16 cellular contexts compared by ENCODE assay signal in the genomic region with DNA sequence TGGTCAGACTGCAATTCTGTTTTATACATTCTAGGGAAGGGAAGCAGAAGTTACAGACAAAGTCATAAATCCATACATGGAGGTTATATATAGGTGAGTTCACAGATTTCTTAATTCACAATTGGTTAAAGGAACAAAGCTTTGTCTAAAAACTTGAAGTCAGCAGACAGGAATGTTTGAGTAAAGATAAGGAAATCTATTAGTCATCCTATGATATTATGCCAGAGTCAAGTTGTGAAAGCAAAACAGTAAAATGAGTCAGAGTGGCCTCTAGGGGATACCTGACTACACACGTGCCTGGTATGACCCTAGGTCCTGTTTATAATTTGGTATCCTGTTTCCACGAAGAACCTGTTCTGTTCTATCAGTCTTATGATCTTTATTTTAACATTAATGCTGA. TPM values are rescaled to one million over a fixed set of nuclear protein-coding genes. Genes with fewer than 3 reads are reported as not detected.
DNase-seq lines count a peak whose midpoint lies in the region; ATAC-seq and TF ChIP-seq lines count a peak whose summit lies in the region.
"Had no signal": no experiment of that assay in that cellular context is flagged by ENCODE, and none has a peak within 500 bp of the region (broad histone marks: within the 10 kb centered on the region; RNA-seq: fewer than 3 reads in every experiment).

No MANE protein-coding gene starts in this region.

- no peaks in the 10 kb centered on the region for H4K20me1 ChIP-seq in OCI-LY3 (ENCODE audit: insufficient read depth, low read length)

- no peak overlapping the region for H2BK15ac ChIP-seq in mesendoderm (replicated peaks; ENCODE audit: low read depth)

- no peaks in the 10 kb centered on the region for H3K79me2 ChIP-seq in OCI-LY3 (ENCODE audit: low read length)
- no peaks in the 10 kb centered on the region for H3K79me2 ChIP-seq in mesendoderm (ENCODE audit: control insufficient read depth, insufficient read depth, low read length)

- no peak overlapping the region for H3K23ac ChIP-seq in mesendoderm (ENCODE audit: low read length)

- DNase-seq in ELF-1 (ENCODE audit: low read depth, low spot score) (peak; percentile 2), dermis blood vessel endothelial cell (peak; percentile 83), mesendoderm (peak; percentile 60), NCI-H1930 (lab: John Stamatoyannopoulos, UW) (no peak), A673 (ENCODE audit: low spot score) (no peak)
- DNase-seq: AML-193; caudate nucleus; GOT3; NCI-H69; stimulated activated naive CD4-positive, alpha-beta T cell treated with Interleukin-2 at 50 U/mL for 16 hours had no signal

- no peak overlapping the region for H2AFZ ChIP-seq in OCI-LY3 (ENCODE audit: low read depth, low read length)

- no peaks in the 10 kb centered on the region for H3K9me3 ChIP-seq in OCI-LY3 (ENCODE audit: insufficient read depth, low read length)
- no peaks in the 10 kb centered on the region for H3K9me3 ChIP-seq in A673 (ENCODE audit: low read depth, low read length, poor library complexity, severe bottlenecking)
- H3K9me3 ChIP-seq: esophagus muscularis mucosa, right atrium auricular region, SJSA1 had no signal

- CTCF ChIA-PET in A673 (lab: Charles Lee): no interaction called here

- no peak overlapping the region for H4K5ac ChIP-seq in mesendoderm (ENCODE audit: low read length)

- POLR2A ChIA-PET in A673 (lab: Charles Lee; ENCODE audit: low non-redundant PET): no interaction called here

- H3K4me2 ChIP-seq in OCI-LY3 (ENCODE audit: low read length) (peak overlapping the region; percentile 9; the same call in 1 of the 2 replicates), mesendoderm (ENCODE audit: low read length) (no peak overlapping the region)

- H3K27ac ChIP-seq in OCI-LY3 (ENCODE audit: low read length) (no peak overlapping the region), mesendoderm (ENCODE audit: low read depth, low read length) (no peak overlapping the region), A673 (ENCODE audit: low read depth, low read length, poor library complexity, severe bottlenecking) (no peak overlapping the region)
- H3K27ac ChIP-seq: esophagus muscularis mucosa, right atrium auricular region, SJSA1 had no signal

- no peak overlapping the region for H4K8ac ChIP-seq in mesendoderm (ENCODE audit: low read depth, low read length)

- no peaks in the 10 kb centered on the region for H3K79me1 ChIP-seq in mesendoderm (ENCODE audit: low read length)

- intact Hi-C loops in A673 (cut with micrococcal nuclease; ENCODE audit: unreplicated experiment): no loop called here

- no peak overlapping the region for H2BK120ac ChIP-seq in mesendoderm (ENCODE audit: low read depth, low read length)

- no peak overlapping the region for H3K18ac ChIP-seq in mesendoderm (ENCODE audit: low read length)

- WGBS in mesendoderm (ENCODE audit: extremely low coverage, insufficient coverage, low lambda C conversion rate): no CpG with 5 or more reads among the region's 2 CpGs

- no peak overlapping the region for H3K4me3 ChIP-seq in OCI-LY3 (ENCODE audit: low read length)
- no peak overlapping the region for H3K4me3 ChIP-seq in mesendoderm (ENCODE audit: low read length)
- H3K4me3 ChIP-seq in A673 (ENCODE audit: low read depth, low read length, poor library complexity, severe bottlenecking): no peak overlapping the region
- H3K4me3 ChIP-seq: esophagus muscularis mucosa, right atrium auricular region, SJSA1 had no signal

- BruUV-seq in A673 (replicated peaks; lab: Mats Ljungman, UMichigan): no TSS peak

- no peak for TF ChIP-seq CTCF in OCI-LY3 (IDR thresholded peaks at IDR 0.05; ENCODE audit: low read depth, low read length)
- no peak for TF ChIP-seq CTCF in A673 (conservative IDR thresholded peaks at IDR 0.05; ENCODE audit: low read depth, low read length)

- H3K4ac ChIP-seq in mesendoderm (ENCODE audit: low read depth, low read length): no peak overlapping the region

- H3K36me3 ChIP-seq in OCI-LY3 (replicated peaks; ENCODE audit: low read depth, low read length) (no peaks in the 10 kb centered on the region), mesendoderm (ENCODE audit: control insufficient read depth, insufficient read depth, low read length) (no peaks in the 10 kb centered on the region), A673 (ENCODE audit: insufficient read depth, low read length, poor library complexity, severe bottlenecking) (no peaks in the 10 kb centered on the region)
- H3K36me3 ChIP-seq: esophagus muscularis mucosa, right atrium auricular region, SJSA1 had no signal

- no peak overlapping the region for H2BK5ac ChIP-seq in mesendoderm (ENCODE audit: low read length)

- no peak overlapping the region for H3K56ac ChIP-seq in mesendoderm (ENCODE audit: low read length)

- H2AK5ac ChIP-seq in mesendoderm (ENCODE audit: low read length): no peak overlapping the region

- H3K9ac ChIP-seq in OCI-LY3 (ENCODE audit: low read length): no peak overlapping the region
- H3K9ac ChIP-seq in mesendoderm (ENCODE audit: low read length): no peak overlapping the region

- H3K4me1 ChIP-seq in OCI-LY3 (ENCODE audit: low read length) (peaks cover 6% of the 10 kb centered on the region), mesendoderm (ENCODE audit: control insufficient read depth, low read depth, low read length) (no peaks in the 10 kb centered on the region), A673 (ENCODE audit: insufficient read depth, low read length, poor library complexity, severe bottlenecking) (no peaks in the 10 kb centered on the region)
- H3K4me1 ChIP-seq: esophagus muscularis mucosa, right atrium auricular region, SJSA1 had no signal

- no peak for ATAC-seq in HG03175 (IDR thresholded peaks at IDR 0.05; ENCODE audit: unreplicated experiment)
- no peak for ATAC-seq in GM18498 (IDR thresholded peaks at IDR 0.05; ENCODE audit: unreplicated experiment)

- H3K27me3 ChIP-seq in OCI-LY3 (ENCODE audit: low read depth, low read length) (no peaks in the 10 kb centered on the region), mesendoderm (ENCODE audit: insufficient read depth, low read length, poor library complexity) (no peaks in the 10 kb centered on the region), A673 (replicated peaks; ENCODE audit: insufficient read depth, low read depth, low read length, poor library complexity) (no peaks in the 10 kb centered on the region)
- H3K27me3 ChIP-seq: esophagus muscularis mucosa, right atrium auricular region, SJSA1 had no signal

RNA-seq across cellular contexts. Expression of a gene that starts 31.5 kb away (rescaled TPM):
- total RNA-seq in dermis blood vessel endothelial cell (not detected in 2 replicates), A673 (2021) (not detected in 2 replicates)
- not detected for polyA plus RNA-seq in mesendoderm (2013, experiment 1 of 2)
- not detected for polyA plus RNA-seq in mesendoderm (2013, experiment 2 of 2)
- total RNA-seq: esophagus muscularis mucosa, right atrium auricular region, SJSA1 had no signal

Comparison
In these comparisons a context has a peak if more than half of its experiments do, and no peak if none do; other contexts are left out.
1. DNase-seq: peak in ELF-1 (single experiment), dermis blood vessel endothelial cell (single experiment) and mesendoderm (single experiment); none in NCI-H1930 (0 of 2) and A673 (single experiment).